1 cellular context compared by ENCODE assay signal in the genomic region with DNA sequence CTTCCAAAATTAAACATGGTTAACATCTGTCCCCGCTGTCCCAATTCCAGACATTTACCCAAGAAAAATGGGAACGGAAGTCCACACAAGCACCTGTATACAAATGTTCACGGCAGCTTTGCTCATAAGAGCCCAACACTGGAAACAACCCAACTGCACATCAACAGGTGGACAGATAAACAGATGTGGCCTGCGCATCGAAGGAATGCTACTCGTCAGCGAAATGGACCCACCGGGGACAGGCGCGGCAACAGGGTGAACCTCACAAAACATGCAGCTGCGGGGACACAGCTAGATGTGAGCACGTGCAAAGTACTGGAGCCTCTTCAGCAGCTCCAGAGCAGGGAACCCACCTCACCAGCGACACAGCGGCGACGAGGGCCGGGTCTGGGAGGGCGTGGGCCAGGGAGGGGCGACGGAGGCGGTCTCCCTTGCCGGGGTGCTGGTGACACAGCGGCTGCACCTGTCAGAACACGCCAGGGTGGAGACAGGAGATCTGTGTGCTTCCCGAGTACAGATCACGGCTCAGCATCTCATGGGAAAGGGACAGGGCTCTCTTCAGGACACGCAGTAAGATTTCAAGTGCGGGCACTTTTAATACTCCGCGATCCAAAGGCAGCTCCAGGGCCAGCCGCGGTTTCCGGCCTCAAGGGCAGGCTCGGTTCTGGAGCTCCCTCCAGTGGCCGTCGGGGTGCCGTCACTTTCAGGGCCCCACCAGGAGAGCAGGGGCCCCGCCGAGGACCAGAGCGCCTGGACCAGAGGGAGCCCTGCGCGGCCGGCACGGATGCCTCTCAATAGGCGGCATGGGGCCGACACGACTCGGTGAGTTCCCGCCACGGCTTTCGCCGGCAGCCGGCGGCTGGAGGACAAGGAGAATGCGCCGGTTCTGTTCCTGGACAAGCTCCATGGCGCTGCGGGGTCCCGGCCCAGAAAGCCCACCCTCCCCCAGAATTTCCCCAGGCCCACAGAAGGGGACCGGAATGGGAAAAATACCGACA.
TF ChIP-seq lines count a peak whose summit lies in the region.

No MANE protein-coding gene starts in this region.

TF ChIP-seq in HEK293, 187 proteins besides CTCF, POLR2A, EP300 and RAD21 (continued from another document and continues in another):
- TF ChIP-seq, protein P1, sequence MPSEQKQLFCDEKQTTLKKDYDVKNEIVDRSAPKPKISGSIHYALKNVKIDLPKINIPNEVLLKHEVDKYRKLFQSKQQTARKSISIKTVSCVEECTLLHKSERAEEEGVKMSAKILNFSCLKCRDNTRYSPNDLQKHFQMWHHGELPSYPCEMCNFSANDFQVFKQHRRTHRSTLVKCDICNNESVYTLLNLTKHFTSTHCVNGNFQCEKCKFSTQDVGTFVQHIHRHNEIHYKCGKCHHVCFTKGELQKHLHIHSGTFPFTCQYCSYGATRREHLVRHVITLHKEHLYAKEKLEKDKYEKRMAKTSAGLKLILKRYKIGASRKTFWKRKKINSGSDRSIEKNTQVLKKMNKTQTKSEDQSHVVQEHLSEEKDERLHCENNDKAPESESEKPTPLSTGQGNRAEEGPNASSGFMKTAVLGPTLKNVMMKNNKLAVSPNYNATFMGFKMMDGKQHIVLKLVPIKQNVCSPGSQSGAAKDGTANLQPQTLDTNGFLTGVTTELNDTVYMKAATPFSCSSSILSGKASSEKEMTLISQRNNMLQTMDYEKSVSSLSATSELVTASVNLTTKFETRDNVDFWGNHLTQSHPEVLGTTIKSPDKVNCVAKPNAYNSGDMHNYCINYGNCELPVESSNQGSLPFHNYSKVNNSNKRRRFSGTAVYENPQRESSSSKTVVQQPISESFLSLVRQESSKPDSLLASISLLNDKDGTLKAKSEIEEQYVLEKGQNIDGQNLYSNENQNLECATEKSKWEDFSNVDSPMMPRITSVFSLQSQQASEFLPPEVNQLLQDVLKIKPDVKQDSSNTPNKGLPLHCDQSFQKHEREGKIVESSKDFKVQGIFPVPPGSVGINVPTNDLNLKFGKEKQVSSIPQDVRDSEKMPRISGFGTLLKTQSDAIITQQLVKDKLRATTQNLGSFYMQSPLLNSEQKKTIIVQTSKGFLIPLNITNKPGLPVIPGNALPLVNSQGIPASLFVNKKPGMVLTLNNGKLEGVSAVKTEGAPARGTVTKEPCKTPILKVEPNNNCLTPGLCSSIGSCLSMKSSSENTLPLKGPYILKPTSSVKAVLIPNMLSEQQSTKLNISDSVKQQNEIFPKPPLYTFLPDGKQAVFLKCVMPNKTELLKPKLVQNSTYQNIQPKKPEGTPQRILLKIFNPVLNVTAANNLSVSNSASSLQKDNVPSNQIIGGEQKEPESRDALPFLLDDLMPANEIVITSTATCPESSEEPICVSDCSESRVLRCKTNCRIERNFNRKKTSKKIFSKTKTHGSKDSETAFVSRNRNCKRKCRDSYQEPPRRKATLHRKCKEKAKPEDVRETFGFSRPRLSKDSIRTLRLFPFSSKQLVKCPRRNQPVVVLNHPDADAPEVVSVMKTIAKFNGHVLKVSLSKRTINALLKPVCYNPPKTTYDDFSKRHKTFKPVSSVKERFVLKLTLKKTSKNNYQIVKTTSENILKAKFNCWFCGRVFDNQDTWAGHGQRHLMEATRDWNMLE (tag by site-specific recombination; conservative IDR thresholded peaks at IDR 0.05; ENCODE audit: low read depth): no peak
- TF ChIP-seq ZNF416 (tag by site-specific recombination; IDR thresholded peaks at IDR 0.05): no peak
- TF ChIP-seq, protein P2, sequence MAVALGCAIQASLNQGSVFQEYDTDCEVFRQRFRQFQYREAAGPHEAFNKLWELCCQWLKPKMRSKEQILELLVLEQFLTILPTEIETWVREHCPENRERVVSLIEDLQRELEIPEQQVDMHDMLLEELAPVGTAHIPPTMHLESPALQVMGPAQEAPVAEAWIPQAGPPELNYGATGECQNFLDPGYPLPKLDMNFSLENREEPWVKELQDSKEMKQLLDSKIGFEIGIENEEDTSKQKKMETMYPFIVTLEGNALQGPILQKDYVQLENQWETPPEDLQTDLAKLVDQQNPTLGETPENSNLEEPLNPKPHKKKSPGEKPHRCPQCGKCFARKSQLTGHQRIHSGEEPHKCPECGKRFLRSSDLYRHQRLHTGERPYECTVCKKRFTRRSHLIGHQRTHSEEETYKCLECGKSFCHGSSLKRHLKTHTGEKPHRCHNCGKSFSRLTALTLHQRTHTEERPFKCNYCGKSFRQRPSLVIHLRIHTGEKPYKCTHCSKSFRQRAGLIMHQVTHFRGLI (tag by site-specific recombination; IDR thresholded peaks at IDR 0.05): no peak
- TF ChIP-seq, protein P3, sequence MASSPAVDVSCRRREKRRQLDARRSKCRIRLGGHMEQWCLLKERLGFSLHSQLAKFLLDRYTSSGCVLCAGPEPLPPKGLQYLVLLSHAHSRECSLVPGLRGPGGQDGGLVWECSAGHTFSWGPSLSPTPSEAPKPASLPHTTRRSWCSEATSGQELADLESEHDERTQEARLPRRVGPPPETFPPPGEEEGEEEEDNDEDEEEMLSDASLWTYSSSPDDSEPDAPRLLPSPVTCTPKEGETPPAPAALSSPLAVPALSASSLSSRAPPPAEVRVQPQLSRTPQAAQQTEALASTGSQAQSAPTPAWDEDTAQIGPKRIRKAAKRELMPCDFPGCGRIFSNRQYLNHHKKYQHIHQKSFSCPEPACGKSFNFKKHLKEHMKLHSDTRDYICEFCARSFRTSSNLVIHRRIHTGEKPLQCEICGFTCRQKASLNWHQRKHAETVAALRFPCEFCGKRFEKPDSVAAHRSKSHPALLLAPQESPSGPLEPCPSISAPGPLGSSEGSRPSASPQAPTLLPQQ (tag by site-specific recombination; IDR thresholded peaks at IDR 0.05): peak; percentile 92
- TF ChIP-seq, protein P4, sequence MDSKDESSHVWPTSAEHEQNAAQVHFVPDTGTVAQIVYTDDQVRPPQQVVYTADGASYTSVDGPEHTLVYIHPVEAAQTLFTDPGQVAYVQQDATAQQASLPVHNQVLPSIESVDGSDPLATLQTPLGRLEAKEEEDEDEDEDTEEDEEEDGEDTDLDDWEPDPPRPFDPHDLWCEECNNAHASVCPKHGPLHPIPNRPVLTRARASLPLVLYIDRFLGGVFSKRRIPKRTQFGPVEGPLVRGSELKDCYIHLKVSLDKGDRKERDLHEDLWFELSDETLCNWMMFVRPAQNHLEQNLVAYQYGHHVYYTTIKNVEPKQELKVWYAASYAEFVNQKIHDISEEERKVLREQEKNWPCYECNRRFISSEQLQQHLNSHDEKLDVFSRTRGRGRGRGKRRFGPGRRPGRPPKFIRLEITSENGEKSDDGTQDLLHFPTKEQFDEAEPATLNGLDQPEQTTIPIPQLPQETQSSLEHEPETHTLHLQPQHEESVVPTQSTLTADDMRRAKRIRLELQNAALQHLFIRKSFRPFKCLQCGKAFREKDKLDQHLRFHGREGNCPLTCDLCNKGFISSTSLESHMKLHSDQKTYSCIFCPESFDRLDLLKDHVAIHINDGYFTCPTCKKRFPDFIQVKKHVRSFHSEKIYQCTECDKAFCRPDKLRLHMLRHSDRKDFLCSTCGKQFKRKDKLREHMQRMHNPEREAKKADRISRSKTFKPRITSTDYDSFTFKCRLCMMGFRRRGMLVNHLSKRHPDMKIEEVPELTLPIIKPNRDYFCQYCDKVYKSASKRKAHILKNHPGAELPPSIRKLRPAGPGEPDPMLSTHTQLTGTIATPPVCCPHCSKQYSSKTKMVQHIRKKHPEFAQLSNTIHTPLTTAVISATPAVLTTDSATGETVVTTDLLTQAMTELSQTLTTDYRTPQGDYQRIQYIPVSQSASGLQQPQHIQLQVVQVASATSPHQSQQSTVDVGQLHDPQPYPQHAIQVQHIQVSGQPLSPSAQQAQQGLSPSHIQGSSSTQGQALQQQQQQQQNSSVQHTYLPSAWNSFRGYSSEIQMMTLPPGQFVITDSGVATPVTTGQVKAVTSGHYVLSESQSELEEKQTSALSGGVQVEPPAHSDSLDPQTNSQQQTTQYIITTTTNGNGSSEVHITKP (tag by site-specific recombination; IDR thresholded peaks at IDR 0.05): no peak
- peak; percentile 45; the same call in 1 of the 2 replicates for TF ChIP-seq ZBTB20 (tag by site-specific recombination; IDR thresholded peaks at IDR 0.05)
- no peak for TF ChIP-seq ZNF658 (tag by site-specific recombination; IDR thresholded peaks at IDR 0.05)
- TF ChIP-seq, protein P5, sequence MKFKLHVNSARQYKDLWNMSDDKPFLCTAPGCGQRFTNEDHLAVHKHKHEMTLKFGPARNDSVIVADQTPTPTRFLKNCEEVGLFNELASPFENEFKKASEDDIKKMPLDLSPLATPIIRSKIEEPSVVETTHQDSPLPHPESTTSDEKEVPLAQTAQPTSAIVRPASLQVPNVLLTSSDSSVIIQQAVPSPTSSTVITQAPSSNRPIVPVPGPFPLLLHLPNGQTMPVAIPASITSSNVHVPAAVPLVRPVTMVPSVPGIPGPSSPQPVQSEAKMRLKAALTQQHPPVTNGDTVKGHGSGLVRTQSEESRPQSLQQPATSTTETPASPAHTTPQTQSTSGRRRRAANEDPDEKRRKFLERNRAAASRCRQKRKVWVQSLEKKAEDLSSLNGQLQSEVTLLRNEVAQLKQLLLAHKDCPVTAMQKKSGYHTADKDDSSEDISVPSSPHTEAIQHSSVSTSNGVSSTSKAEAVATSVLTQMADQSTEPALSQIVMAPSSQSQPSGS (tag by site-specific recombination; IDR thresholded peaks at IDR 0.05; ENCODE audit: low read depth): no peak
- TF ChIP-seq GLIS1 (tag by site-specific recombination; IDR thresholded peaks at IDR 0.05): peak; percentile 55
- no peak for TF ChIP-seq ZNF214 (tag by site-specific recombination; IDR thresholded peaks at IDR 0.05; ENCODE audit: borderline replicate concordance)
- TF ChIP-seq, protein P6, sequence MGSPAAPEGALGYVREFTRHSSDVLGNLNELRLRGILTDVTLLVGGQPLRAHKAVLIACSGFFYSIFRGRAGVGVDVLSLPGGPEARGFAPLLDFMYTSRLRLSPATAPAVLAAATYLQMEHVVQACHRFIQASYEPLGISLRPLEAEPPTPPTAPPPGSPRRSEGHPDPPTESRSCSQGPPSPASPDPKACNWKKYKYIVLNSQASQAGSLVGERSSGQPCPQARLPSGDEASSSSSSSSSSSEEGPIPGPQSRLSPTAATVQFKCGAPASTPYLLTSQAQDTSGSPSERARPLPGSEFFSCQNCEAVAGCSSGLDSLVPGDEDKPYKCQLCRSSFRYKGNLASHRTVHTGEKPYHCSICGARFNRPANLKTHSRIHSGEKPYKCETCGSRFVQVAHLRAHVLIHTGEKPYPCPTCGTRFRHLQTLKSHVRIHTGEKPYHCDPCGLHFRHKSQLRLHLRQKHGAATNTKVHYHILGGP (tag by site-specific recombination; IDR thresholded peaks at IDR 0.05): no peak
- TF ChIP-seq ZNF146 (tag by site-specific recombination; IDR thresholded peaks at IDR 0.05): no peak
- TF ChIP-seq, protein P7, sequence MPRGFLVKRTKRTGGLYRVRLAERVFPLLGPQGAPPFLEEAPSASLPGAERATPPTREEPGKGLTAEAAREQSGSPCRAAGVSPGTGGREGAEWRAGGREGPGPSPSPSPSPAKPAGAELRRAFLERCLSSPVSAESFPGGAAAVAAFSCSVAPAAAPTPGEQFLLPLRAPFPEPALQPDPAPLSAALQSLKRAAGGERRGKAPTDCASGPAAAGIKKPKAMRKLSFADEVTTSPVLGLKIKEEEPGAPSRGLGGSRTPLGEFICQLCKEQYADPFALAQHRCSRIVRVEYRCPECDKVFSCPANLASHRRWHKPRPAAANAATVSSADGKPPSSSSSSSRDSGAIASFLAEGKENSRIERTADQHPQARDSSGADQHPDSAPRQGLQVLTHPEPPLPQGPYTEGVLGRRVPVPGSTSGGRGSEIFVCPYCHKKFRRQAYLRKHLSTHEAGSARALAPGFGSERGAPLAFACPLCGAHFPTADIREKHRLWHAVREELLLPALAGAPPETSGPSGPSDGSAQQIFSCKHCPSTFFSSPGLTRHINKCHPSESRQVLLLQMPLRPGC (tag by site-specific recombination; IDR thresholded peaks at IDR 0.05): no peak
- TF ChIP-seq, protein P8, sequence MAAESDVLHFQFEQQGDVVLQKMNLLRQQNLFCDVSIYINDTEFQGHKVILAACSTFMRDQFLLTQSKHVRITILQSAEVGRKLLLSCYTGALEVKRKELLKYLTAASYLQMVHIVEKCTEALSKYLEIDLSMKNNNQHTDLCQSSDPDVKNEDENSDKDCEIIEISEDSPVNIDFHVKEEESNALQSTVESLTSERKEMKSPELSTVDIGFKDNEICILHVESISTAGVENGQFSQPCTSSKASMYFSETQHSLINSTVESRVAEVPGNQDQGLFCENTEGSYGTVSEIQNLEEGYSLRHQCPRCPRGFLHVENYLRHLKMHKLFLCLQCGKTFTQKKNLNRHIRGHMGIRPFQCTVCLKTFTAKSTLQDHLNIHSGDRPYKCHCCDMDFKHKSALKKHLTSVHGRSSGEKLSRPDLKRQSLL (tag by site-specific recombination; IDR thresholded peaks at IDR 0.05): peak; percentile 16; the same call in 1 of the 2 replicates
- peak; percentile 65 for TF ChIP-seq ZNF335 (tag by site-specific recombination; conservative IDR thresholded peaks at IDR 0.05)
- TF ChIP-seq ZNF239 (tag by site-specific recombination; IDR thresholded peaks at IDR 0.05): no peak
- no peak for TF ChIP-seq ZNF10 (tag by site-specific recombination; IDR thresholded peaks at IDR 0.05)
- TF ChIP-seq ZNF202 (tag by site-specific recombination; IDR thresholded peaks at IDR 0.05; ENCODE audit: borderline replicate concordance): no peak
- TF ChIP-seq ZNF654 (tag by site-specific recombination; IDR thresholded peaks at IDR 0.05; ENCODE audit: low read depth): peak; percentile 70
- TF ChIP-seq ZNF792 (tag by site-specific recombination; IDR thresholded peaks at IDR 0.05): no peak
- TF ChIP-seq IKZF3 (tag by site-specific recombination; IDR thresholded peaks at IDR 0.05): 0 out of 2 replicates have a peak, but pooled peaks have one; percentile 38
- TF ChIP-seq, protein P9, sequence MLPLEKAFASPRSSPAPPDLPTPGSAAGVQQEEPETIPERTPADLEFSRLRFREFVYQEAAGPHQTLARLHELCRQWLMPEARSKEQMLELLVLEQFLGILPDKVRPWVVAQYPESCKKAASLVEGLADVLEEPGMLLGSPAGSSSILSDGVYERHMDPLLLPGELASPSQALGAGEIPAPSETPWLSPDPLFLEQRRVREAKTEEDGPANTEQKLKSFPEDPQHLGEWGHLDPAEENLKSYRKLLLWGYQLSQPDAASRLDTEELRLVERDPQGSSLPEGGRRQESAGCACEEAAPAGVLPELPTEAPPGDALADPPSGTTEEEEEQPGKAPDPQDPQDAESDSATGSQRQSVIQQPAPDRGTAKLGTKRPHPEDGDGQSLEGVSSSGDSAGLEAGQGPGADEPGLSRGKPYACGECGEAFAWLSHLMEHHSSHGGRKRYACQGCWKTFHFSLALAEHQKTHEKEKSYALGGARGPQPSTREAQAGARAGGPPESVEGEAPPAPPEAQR (tag by site-specific recombination; IDR thresholded peaks at IDR 0.05): no peak
- TF ChIP-seq TRIM28 (IDR thresholded peaks at IDR 0.05; ENCODE audit: borderline replicate concordance, low read length): no peak
- no peak for TF ChIP-seq ZNF670 (tag by site-specific recombination; IDR thresholded peaks at IDR 0.05; ENCODE audit: low read depth)
- TF ChIP-seq ZNF76 (tag by site-specific recombination; IDR thresholded peaks at IDR 0.05; ENCODE audit: borderline replicate concordance, low read depth): no peak
- no peak for TF ChIP-seq BCL11A (tag by site-specific recombination; IDR thresholded peaks at IDR 0.05; ENCODE audit: low read depth)
- no peak for TF ChIP-seq REPIN1 (tag by site-specific recombination; IDR thresholded peaks at IDR 0.05; ENCODE audit: low read depth)
